Comparison of ENCODE assay signal across 8 cellular contexts in genomic region chr2:127387655-127388422, GRCh38. TPM values are rescaled to one million over a fixed set of nuclear protein-coding genes. Genes with fewer than 3 reads are reported as not detected.
DNase-seq lines count a peak whose midpoint lies in the region; TF ChIP-seq lines count a peak whose summit lies in the region.

TSS of gene MAP3K2 (minus strand) at chr2:127387975. CDS start at chr2:127343129, 44,846 bp downstream.

- H3K4me1 ChIP-seq in stomach: peaks cover 18 to 64% (median 37%) of the 10 kb centered on the region in 4 donors

- no peaks in the 10 kb centered on the region for H3K9me3 ChIP-seq in stomach

- no peaks in the 10 kb centered on the region for H3K9me3 Mint-ChIP-seq in neural crest cell

- WGBS in stomach, 5 donors: 0% methylated on average over 10 to 100 of the region's 100 CpGs

- TF ChIP-seq EP300 in stomach (IDR thresholded peaks at IDR 0.05): no peak

- H3K27ac Mint-ChIP-seq in neural crest cell (ENCODE audit: unreplicated experiment): peak within 1 kb of the TSS; percentile 79

- DNase-seq in ELR (ENCODE audit: low read depth) (peak; percentile 92), H7 (peak; percentile 100), M059J (ENCODE audit: low read depth) (peak; percentile 81), SHP77 treated with DMSO at 0.1 percent for 48 hours (lab: John Stamatoyannopoulos, UW) (peak; percentile 79), activated gamma-delta T cell treated with Interleukin-2 at 50 U/mL for 16 hours (peak; percentile 94), fibroblast of villous mesenchyme (ENCODE audit: low read depth) (peak; percentile 92), neural crest cell (ENCODE audit: low read depth, low spot score) (peak; percentile 85), stomach (peak; percentile 97)

- TF ChIP-seq POLR2A in stomach (IDR thresholded peaks at IDR 0.05): peak in 2 of 4 donors; percentile 31 to 81

- peaks cover 6% of the 10 kb centered on the region for H3K36me3 Mint-ChIP-seq in neural crest cell (ENCODE audit: low read depth)

- TF ChIP-seq CTCF in fibroblast of villous mesenchyme (IDR thresholded peaks at IDR 0.05; ENCODE audit: insufficient read depth, low read depth, low read length) (no peak), neural crest cell (conservative IDR thresholded peaks at IDR 0.05) (no peak), stomach (IDR thresholded peaks at IDR 0.05) (no peak)

- intact Hi-C loops in stomach (cut with DNase I; ENCODE audit: low total_unique reads): no loop called here

- H3K27me3 ChIP-seq in H7 (ENCODE audit: control insufficient read depth, insufficient read depth, low read length) (no peaks in the 10 kb centered on the region), stomach (no peaks in the 10 kb centered on the region)

- H3K4me1 Mint-ChIP-seq in neural crest cell: peaks cover 39% of the 10 kb centered on the region

- H3K27ac ChIP-seq in stomach: peak within 1 kb of the TSS; percentile 99 to 100 (median 100)

- H3K4me3 Mint-ChIP-seq in neural crest cell: peak within 1 kb of the TSS; percentile 87

- H3K4me3 ChIP-seq in H7 (ENCODE audit: insufficient read depth, low read depth, low read length) (peak within 1 kb of the TSS; percentile 86), fibroblast of villous mesenchyme (ENCODE audit: low read depth, low read length) (peak within 1 kb of the TSS; percentile 81), stomach (peak within 1 kb of the TSS; percentile 50 to 99 (median 86))

- H3K27me3 Mint-ChIP-seq in neural crest cell (ENCODE audit: low read depth): peaks cover 6% of the 10 kb centered on the region

- H3K36me3 ChIP-seq in H7 (replicated peaks; ENCODE audit: control insufficient read depth, insufficient read depth, low read length) (no peaks in the 10 kb centered on the region), stomach (no peaks in the 10 kb centered on the region)

RNA-seq across cellular contexts. Expression of gene MAP3K2, which starts in this region (rescaled TPM):
- 18.0 and 22.8 TPM in 2 replicates for total RNA-seq in H7 (2014; rRNA removed; shearing (Covaris generic))
- 22.9 and 28.8 TPM in 2 replicates for total RNA-seq in M059J (2014; rRNA removed; shearing (Covaris generic))
- 38.4 and 53.5 TPM in 2 replicates for total RNA-seq in fibroblast of villous mesenchyme
- 31.5 and 35.1 TPM in 2 replicates for total RNA-seq in neural crest cell
- total RNA-seq in stomach: 100 to 1,000 TPM in 1 of 5 donors, 10 to 100 TPM in 4; 50.2 to 141 (median 61.1) TPM
- polyA plus RNA-seq in stomach: 1 to 10 TPM; 3.8 to 7.4 (median 6.7) TPM

Comparison
In these comparisons a context has a peak if more than half of its experiments do, and no peak if none do; other contexts are left out.
1. Peak in every context shown above with its lines: DNase-seq, H3K4me3 ChIP-seq and H3K27ac ChIP-seq.